In genomic region chr4:145453163-145453520, GRCh38 we compare ENCODE assay signal across 1 cellular context.
TF ChIP-seq lines count a peak whose summit lies in the region.

No MANE protein-coding gene starts in this region.

TF ChIP-seq in SK-N-SH treated with all-trans-retinoic acid at 6 μM for 48 hours, 23 proteins besides CTCF, POLR2A, EP300 and RAD21 (continued from another document):
- no peak for TF ChIP-seq PATZ1 (CRISPR knock-in tag; IDR thresholded peaks at IDR 0.05; ENCODE audit: borderline replicate concordance)
- no peak for TF ChIP-seq POU6F1 (CRISPR knock-in tag; IDR thresholded peaks at IDR 0.05; ENCODE audit: borderline replicate concordance, low read depth)
- no peak for TF ChIP-seq RARB (CRISPR knock-in tag; IDR thresholded peaks at IDR 0.05)
- TF ChIP-seq OSR1 (CRISPR knock-in tag; IDR thresholded peaks at IDR 0.05): no peak
- TF ChIP-seq ZNF565 (CRISPR knock-in tag; conservative IDR thresholded peaks at IDR 0.05; ENCODE audit: low read depth): no peak
- no peak for TF ChIP-seq PPARA (CRISPR knock-in tag; IDR thresholded peaks at IDR 0.05; ENCODE audit: borderline replicate concordance)
- TF ChIP-seq ZNF70 (CRISPR knock-in tag; IDR thresholded peaks at IDR 0.05): no peak
